1 cellular context compared by ENCODE assay signal in genomic region chr14:31926123-31926522, GRCh38.
TF ChIP-seq lines count a peak whose summit lies in the region.

No MANE protein-coding gene starts in this region.

TF ChIP-seq in GM12878, 131 proteins besides CTCF, POLR2A, EP300 and RAD21 (continued from another document):
- TF ChIP-seq PRDM15 (CRISPR knock-in tag; IDR thresholded peaks at IDR 0.05) (no peak), CBFB (IDR thresholded peaks at IDR 0.05; ENCODE audit: low read depth) (peak; percentile 91), SMC3 (IDR thresholded peaks at IDR 0.05; ENCODE audit: borderline replicate concordance, low read length) (peak; percentile 75), IRF4 (IDR thresholded peaks at IDR 0.05; ENCODE audit: low read depth, low read length) (no peak)
